Comparison of ENCODE assay signal across 9 cellular contexts in the genomic region with DNA sequence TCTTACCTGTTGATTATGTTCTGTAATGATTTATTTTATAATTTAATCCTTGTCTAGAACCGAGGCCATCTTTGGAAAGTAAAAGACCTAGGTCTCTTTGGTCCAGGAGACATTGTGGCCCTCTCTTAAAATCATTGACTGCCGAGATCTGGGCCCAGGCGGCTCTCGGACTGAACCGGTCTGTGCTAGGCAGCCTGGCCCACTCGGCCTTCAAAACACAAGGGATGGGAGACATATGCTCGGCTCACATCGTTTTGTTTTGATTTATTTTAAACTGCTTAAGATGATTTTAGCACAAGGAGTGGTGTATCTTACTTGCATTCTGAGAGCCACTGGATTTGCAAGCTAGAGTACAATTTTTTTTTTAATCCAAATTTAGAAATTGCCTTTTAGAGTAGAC.
A peak's percentile ranks its signal among the peaks of the same experiment; 100 is the strongest.
DNase-seq lines count a peak whose midpoint lies in the region; ATAC-seq and TF ChIP-seq lines count a peak whose summit lies in the region.
"Had no signal": no experiment of that assay in that cellular context is flagged by ENCODE, and none has a peak within 500 bp of the region (broad histone marks: within the 10 kb centered on the region; RNA-seq: fewer than 3 reads in every experiment).

No MANE protein-coding gene starts in this region.

- H3K9me3 ChIP-seq in SK-N-SH (no peaks in the 10 kb centered on the region), adrenal gland (replicated peaks in 1 of 3) (no peaks in the 10 kb centered on the region), testis (no peaks in the 10 kb centered on the region)

- H3K9me2 ChIP-seq in SK-N-SH = no peaks in the 10 kb centered on the region

- H4K20me1 ChIP-seq in SK-N-SH (ENCODE audit: insufficient read depth) = no peaks in the 10 kb centered on the region

- TF ChIP-seq RAD21 in SK-N-SH (IDR thresholded peaks at IDR 0.05; ENCODE audit: low read length) = no peak

- no peak for TF ChIP-seq POLR2A in adrenal gland (IDR thresholded peaks at IDR 0.05)
- no peak for TF ChIP-seq POLR2A in testis (IDR thresholded peaks at IDR 0.05)

- peaks cover 92% of the 10 kb centered on the region for H3K79me2 ChIP-seq in SK-N-SH (ENCODE audit: insufficient read depth)

- H3K4me1 ChIP-seq in SK-N-SH (ENCODE audit: control insufficient read depth in 1 of 2, insufficient read depth in 2 of 2, low read depth in 1 of 2, low read length in 1 of 2) = peaks cover 43 to 66% of the 10 kb centered on the region in 2 experiments
- H3K4me1 ChIP-seq in adrenal gland (replicated peaks in 1 of 2) = peaks cover 48 to 62% of the 10 kb centered on the region in 2 donors
- peaks cover 55% of the 10 kb centered on the region for H3K4me1 ChIP-seq in testis

- H3F3A ChIP-seq in SK-N-SH (replicated peaks; ENCODE audit: insufficient read depth) = peaks cover 58% of the 10 kb centered on the region

- no peak for DNase-seq in SK-N-SH
- DNase-seq in adrenal gland = peak in 4 of 7 donors; percentile 20 to 53 (median 22)
- DNase-seq in left lobe of liver (ENCODE audit: low spot score) = peak; percentile 39
- DNase-seq in testis = peak; percentile 43
- DNase-seq in activated CD4-positive, alpha-beta T cell treated with anti-CD3 and anti-CD28 coated beads, Interleukin-2, amount 50 U/mL, for 4 hours = no peak
- no peak for DNase-seq in NK-92 (lab: John Stamatoyannopoulos, UW; ENCODE audit: unreplicated experiment)
- DNase-seq: NCI-H1417 treated with DMSO at 0.1 percent for 48 hours had no signal

- POLR2A ChIA-PET in SK-N-SH (lab: Yijun Ruan, JAX) = interaction anchor here (1.0 to 8.1 kb wide), 5 partner anchors 7 to 49 kb away, joined by 3 to 63 read pairs (median 20); no protein-coding TSS in a partner anchor

- H3K27ac ChIP-seq in SK-N-SH (ENCODE audit: low read depth in 2 of 2, low read length in 1 of 2) (peak overlapping the region; percentile 94 to 100), adrenal gland (peak overlapping the region in 4 of 5 donors; percentile 51 to 99 (median 96)), testis (peak overlapping the region; percentile 94 to 99)

- WGBS in SK-N-SH (ENCODE audit: low lambda C conversion rate) = 9% methylated on average over 8 of the region's 8 CpGs
- WGBS in adrenal gland, 4 donors = 40 to 65% (median 53%) methylated on average over 8 of the region's 8 CpGs
- WGBS in testis, 2 donors = 25 to 54% methylated on average over 8 of the region's 8 CpGs

- CTCF ChIA-PET in SK-N-SH (lab: Yijun Ruan, JAX) = interaction anchor here (0.6 to 10.4 kb wide), 12 partner anchors 13 to 188 kb away, joined by 3 to 76 read pairs (median 5); no protein-coding TSS in a partner anchor

- H2AFZ ChIP-seq in SK-N-SH (ENCODE audit: low read depth) = no peak overlapping the region

- ATAC-seq in SK-N-SH treated with all-trans-retinoic acid at 6 μM for 48 hours = no peak
- ATAC-seq in left lobe of liver = no peak
- no peak for ATAC-seq in GM18519 (IDR thresholded peaks at IDR 0.05; ENCODE audit: low FRiP score, unreplicated experiment)

- H3K4me2 ChIP-seq in SK-N-SH = peak overlapping the region; percentile 98

- peaks cover 0 to 4% of the 10 kb centered on the region in 2 experiments for H3K36me3 ChIP-seq in SK-N-SH (replicated peaks in 1 of 2; ENCODE audit: control insufficient read depth in 1 of 2, insufficient read depth in 2 of 2, low read length in 1 of 2)
- H3K36me3 ChIP-seq in adrenal gland (replicated peaks in 1 of 2) = no peaks in the 10 kb centered on the region
- H3K36me3 ChIP-seq in testis (ENCODE audit: low read depth, missing control alignments) = no peaks in the 10 kb centered on the region

- peak overlapping the region; percentile 67 to 68 for H3K4me3 ChIP-seq in SK-N-SH (ENCODE audit: low read depth in 2 of 2, low read length in 1 of 2)
- peak overlapping the region in 1 of 4 donors; percentile 40 for H3K4me3 ChIP-seq in adrenal gland
- no peak overlapping the region for H3K4me3 ChIP-seq in testis

- no peaks in the 10 kb centered on the region for H3K27me3 ChIP-seq in SK-N-SH (ENCODE audit: insufficient read depth)
- no peaks in the 10 kb centered on the region for H3K27me3 ChIP-seq in adrenal gland
- H3K27me3 ChIP-seq in testis = no peaks in the 10 kb centered on the region

- TF ChIP-seq EP300 in SK-N-SH (IDR thresholded peaks at IDR 0.05; ENCODE audit: borderline replicate concordance in 1 of 2, low read depth in 1 of 2, low read length in 1 of 2) = no peak

- H3K9ac ChIP-seq in SK-N-SH = peak overlapping the region; percentile 97

- TF ChIP-seq CTCF in SK-N-SH (IDR thresholded peaks at IDR 0.05) = no peak
- no peak for TF ChIP-seq CTCF in adrenal gland (IDR thresholded peaks at IDR 0.05)
- TF ChIP-seq CTCF in testis (IDR thresholded peaks at IDR 0.05) = no peak

- intact Hi-C loops in adrenal gland (cut with DNase I) = no loop called here
- intact Hi-C loops in testis (cut with DNase I; ENCODE audit: low total_unique reads) = no loop called here

TF ChIP-seq in SK-N-SH, 30 proteins besides CTCF, POLR2A, EP300 and RAD21:
- TF ChIP-seq TAF1 (IDR thresholded peaks at IDR 0.05; ENCODE audit: borderline replicate concordance, low read depth, low read length) (0 out of 2 replicates have a peak, but pooled peaks have one; percentile 24), CHD2 (IDR thresholded peaks at IDR 0.05; ENCODE audit: low read length, partially characterized antibody) (no peak)

TF ChIP-seq in SK-N-SH treated with all-trans-retinoic acid at 6 μM for 48 hours, 23 proteins besides CTCF, POLR2A, EP300 and RAD21:
- TF ChIP-seq ESRRG (CRISPR knock-in tag; IDR thresholded peaks at IDR 0.05) (no peak), TCF4 (CRISPR knock-in tag; IDR thresholded peaks at IDR 0.05; ENCODE audit: borderline replicate concordance) (no peak), GLIS3 (CRISPR knock-in tag; IDR thresholded peaks at IDR 0.05) (no peak), ZFP3 (CRISPR knock-in tag; IDR thresholded peaks at IDR 0.05) (no peak), ZC3H10 (CRISPR knock-in tag; IDR thresholded peaks at IDR 0.05) (no peak), RARB (CRISPR knock-in tag; IDR thresholded peaks at IDR 0.05) (no peak), ARNTL (CRISPR knock-in tag; IDR thresholded peaks at IDR 0.05; ENCODE audit: borderline replicate concordance, low read depth) (no peak), TOX (CRISPR knock-in tag; IDR thresholded peaks at IDR 0.05; ENCODE audit: borderline replicate concordance) (no peak), ZNF8 (CRISPR knock-in tag; IDR thresholded peaks at IDR 0.05) (no peak), ZNF565 (CRISPR knock-in tag; conservative IDR thresholded peaks at IDR 0.05; ENCODE audit: low read depth) (no peak), ZFP30 (CRISPR knock-in tag; IDR thresholded peaks at IDR 0.05) (no peak)
- TF ChIP-seq, protein P1, sequence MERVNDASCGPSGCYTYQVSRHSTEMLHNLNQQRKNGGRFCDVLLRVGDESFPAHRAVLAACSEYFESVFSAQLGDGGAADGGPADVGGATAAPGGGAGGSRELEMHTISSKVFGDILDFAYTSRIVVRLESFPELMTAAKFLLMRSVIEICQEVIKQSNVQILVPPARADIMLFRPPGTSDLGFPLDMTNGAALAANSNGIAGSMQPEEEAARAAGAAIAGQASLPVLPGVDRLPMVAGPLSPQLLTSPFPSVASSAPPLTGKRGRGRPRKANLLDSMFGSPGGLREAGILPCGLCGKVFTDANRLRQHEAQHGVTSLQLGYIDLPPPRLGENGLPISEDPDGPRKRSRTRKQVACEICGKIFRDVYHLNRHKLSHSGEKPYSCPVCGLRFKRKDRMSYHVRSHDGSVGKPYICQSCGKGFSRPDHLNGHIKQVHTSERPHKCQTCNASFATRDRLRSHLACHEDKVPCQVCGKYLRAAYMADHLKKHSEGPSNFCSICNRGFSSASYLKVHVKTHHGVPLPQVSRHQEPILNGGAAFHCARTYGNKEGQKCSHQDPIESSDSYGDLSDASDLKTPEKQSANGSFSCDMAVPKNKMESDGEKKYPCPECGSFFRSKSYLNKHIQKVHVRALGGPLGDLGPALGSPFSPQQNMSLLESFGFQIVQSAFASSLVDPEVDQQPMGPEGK (CRISPR knock-in tag; IDR thresholded peaks at IDR 0.05; ENCODE audit: borderline replicate concordance) = no peak
- TF ChIP-seq, protein P2, sequence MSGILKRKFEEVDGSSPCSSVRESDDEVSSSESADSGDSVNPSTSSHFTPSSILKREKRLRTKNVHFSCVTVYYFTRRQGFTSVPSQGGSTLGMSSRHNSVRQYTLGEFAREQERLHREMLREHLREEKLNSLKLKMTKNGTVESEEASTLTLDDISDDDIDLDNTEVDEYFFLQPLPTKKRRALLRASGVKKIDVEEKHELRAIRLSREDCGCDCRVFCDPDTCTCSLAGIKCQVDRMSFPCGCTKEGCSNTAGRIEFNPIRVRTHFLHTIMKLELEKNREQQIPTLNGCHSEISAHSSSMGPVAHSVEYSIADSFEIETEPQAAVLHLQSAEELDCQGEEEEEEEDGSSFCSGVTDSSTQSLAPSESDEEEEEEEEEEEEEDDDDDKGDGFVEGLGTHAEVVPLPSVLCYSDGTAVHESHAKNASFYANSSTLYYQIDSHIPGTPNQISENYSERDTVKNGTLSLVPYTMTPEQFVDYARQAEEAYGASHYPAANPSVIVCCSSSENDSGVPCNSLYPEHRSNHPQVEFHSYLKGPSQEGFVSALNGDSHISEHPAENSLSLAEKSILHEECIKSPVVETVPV (CRISPR knock-in tag; IDR thresholded peaks at IDR 0.05) = no peak
- TF ChIP-seq, protein P3, sequence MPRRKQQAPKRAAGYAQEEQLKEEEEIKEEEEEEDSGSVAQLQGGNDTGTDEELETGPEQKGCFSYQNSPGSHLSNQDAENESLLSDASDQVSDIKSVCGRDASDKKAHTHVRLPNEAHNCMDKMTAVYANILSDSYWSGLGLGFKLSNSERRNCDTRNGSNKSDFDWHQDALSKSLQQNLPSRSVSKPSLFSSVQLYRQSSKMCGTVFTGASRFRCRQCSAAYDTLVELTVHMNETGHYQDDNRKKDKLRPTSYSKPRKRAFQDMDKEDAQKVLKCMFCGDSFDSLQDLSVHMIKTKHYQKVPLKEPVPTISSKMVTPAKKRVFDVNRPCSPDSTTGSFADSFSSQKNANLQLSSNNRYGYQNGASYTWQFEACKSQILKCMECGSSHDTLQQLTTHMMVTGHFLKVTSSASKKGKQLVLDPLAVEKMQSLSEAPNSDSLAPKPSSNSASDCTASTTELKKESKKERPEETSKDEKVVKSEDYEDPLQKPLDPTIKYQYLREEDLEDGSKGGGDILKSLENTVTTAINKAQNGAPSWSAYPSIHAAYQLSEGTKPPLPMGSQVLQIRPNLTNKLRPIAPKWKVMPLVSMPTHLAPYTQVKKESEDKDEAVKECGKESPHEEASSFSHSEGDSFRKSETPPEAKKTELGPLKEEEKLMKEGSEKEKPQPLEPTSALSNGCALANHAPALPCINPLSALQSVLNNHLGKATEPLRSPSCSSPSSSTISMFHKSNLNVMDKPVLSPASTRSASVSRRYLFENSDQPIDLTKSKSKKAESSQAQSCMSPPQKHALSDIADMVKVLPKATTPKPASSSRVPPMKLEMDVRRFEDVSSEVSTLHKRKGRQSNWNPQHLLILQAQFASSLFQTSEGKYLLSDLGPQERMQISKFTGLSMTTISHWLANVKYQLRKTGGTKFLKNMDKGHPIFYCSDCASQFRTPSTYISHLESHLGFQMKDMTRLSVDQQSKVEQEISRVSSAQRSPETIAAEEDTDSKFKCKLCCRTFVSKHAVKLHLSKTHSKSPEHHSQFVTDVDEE (CRISPR knock-in tag; IDR thresholded peaks at IDR 0.05) = no peak

Comparison
In these comparisons a context has a peak if more than half of its experiments do, and no peak if none do; other contexts are left out.
1. DNase-seq: peak in adrenal gland (4 of 7), left lobe of liver (single experiment) and testis (single experiment); none in SK-N-SH (single experiment), activated CD4-positive, alpha-beta T cell treated with anti-CD3 and anti-CD28 coated beads, Interleukin-2, amount 50 U/mL, for 4 hours (0 of 2) and NK-92 (single experiment).
2. H3K4me3 ChIP-seq: peak in SK-N-SH (2 of 2); none in testis (0 of 2).
3. Peak in every context shown above with its lines, with median percentiles within 50 percentile points of each other: H3K27ac ChIP-seq.